8 cellular contexts compared by ENCODE assay signal in genomic region chrX:135520022-135520552, GRCh38. TPM values are rescaled to one million over a fixed set of nuclear protein-coding genes. Genes with fewer than 3 reads are reported as not detected.
DNase-seq lines count a peak whose midpoint lies in the region; FAIRE-seq and TF ChIP-seq lines count a peak whose summit lies in the region.

No MANE protein-coding gene starts in this region.

- H3K27me3 ChIP-seq in GM23248 (replicated peaks; ENCODE audit: insufficient read depth) (no peaks in the 10 kb centered on the region), thyroid gland (no peaks in the 10 kb centered on the region)

- DNase-seq in AG10803 (ENCODE audit: low read depth) (peak; percentile 77), GM23248 (peak; percentile 54), iris pigment epithelial cell (ENCODE audit: low read depth) (peak; percentile 72), thyroid gland (no peak), NCI-H1105 treated with DMSO at 0.1 percent for 48 hours (lab: John Stamatoyannopoulos, UW) (no peak), GM19239 (ENCODE audit: insufficient read length, low spot score) (no peak)
- DNase-seq in stimulated activated CD8-positive, alpha-beta memory T cell treated with anti-CD3 and anti-CD28 coated beads, Interleukin-4, amount 100 ng/mL, for 48 hours = no peak

- no peak for TF ChIP-seq POLR2A in thyroid gland (IDR thresholded peaks at IDR 0.05)

- H2AFZ ChIP-seq in GM23248 = peak overlapping the region; percentile 98

- intact Hi-C loops in thyroid gland (cut with DNase I) = no loop called here

- TF ChIP-seq CTCF in AG10803 (conservative IDR thresholded peaks at IDR 0.05; ENCODE audit: low read length) (no peak), thyroid gland (IDR thresholded peaks at IDR 0.05) (no peak)

- H3K9me3 ChIP-seq in GM23248 (ENCODE audit: low read depth) (no peaks in the 10 kb centered on the region), thyroid gland (no peaks in the 10 kb centered on the region)

- 1 to 2% methylated on average over 12 of the region's 12 CpGs for WGBS in GM23248 (ENCODE audit: low coverage in 1 of 2, low lambda C conversion rate in 2 of 2, missing lambda C conversion rate in 2 of 2), 2 experiments
- 12 to 13% methylated on average over 12 of the region's 12 CpGs for WGBS in thyroid gland, 2 donors

- peak overlapping the region; percentile 82 for H3K27ac ChIP-seq in GM23248
- peak overlapping the region; percentile 89 to 93 (median 90) for H3K27ac ChIP-seq in thyroid gland

- H3K27ac Mint-ChIP-seq in activated naive CD8-positive, alpha-beta T cell = peak overlapping the region; percentile 98

- H3K4me1 ChIP-seq in GM23248 (ENCODE audit: insufficient read depth) = no peaks in the 10 kb centered on the region
- H3K4me1 ChIP-seq in thyroid gland = no peaks in the 10 kb centered on the region

- H3K9ac ChIP-seq in GM23248 = peak overlapping the region; percentile 97

- no peaks in the 10 kb centered on the region for H3K9me3 Mint-ChIP-seq in activated naive CD8-positive, alpha-beta T cell (ENCODE audit: low read depth)

- H3K36me3 ChIP-seq in GM23248 (ENCODE audit: low read depth) (no peaks in the 10 kb centered on the region), thyroid gland (no peaks in the 10 kb centered on the region)

- in situ Hi-C loops in GM23248 (cut with MboI) = no loop called here

- no peaks in the 10 kb centered on the region for H3K27me3 Mint-ChIP-seq in activated naive CD8-positive, alpha-beta T cell

- 0 out of 2 replicates have a peak, but pooled peaks cover 4% of the 10 kb centered on the region for H3F3A ChIP-seq in GM23248 (ENCODE audit: insufficient read depth)

- H3K9me2 ChIP-seq in GM23248 (ENCODE audit: insufficient read depth) = no peaks in the 10 kb centered on the region

- H4K20me1 ChIP-seq in GM23248 (ENCODE audit: insufficient read depth) = no peaks in the 10 kb centered on the region

- no peaks in the 10 kb centered on the region for H3K36me3 Mint-ChIP-seq in activated naive CD8-positive, alpha-beta T cell

- FAIRE-seq in GM19239 (lab: Jason Lieb, UNC) = no peak

- H3K4me3 ChIP-seq in AG10803 (ENCODE audit: low read length) (peak overlapping the region; percentile 68), GM23248 (peak overlapping the region; percentile 82), thyroid gland (replicated peaks in 1 of 3) (peak overlapping the region in 1 of 3 donors; percentile 55)

- H3K4me1 Mint-ChIP-seq in activated naive CD8-positive, alpha-beta T cell (ENCODE audit: low read depth) = peaks cover 34% of the 10 kb centered on the region

- peak overlapping the region; percentile 99 for H3K4me3 Mint-ChIP-seq in activated naive CD8-positive, alpha-beta T cell

- peak overlapping the region; percentile 88 for H3K4me2 ChIP-seq in GM23248 (ENCODE audit: unreplicated experiment)

- H3K79me2 ChIP-seq in GM23248 (ENCODE audit: insufficient read depth) = no peaks in the 10 kb centered on the region

RNA-seq across cellular contexts. Expression of gene INTS6L, which starts 0.4 kb away (rescaled TPM):
- 1.9 and 4.4 TPM in 2 replicates for total RNA-seq in GM23248 (2014; rRNA removed; shearing (Covaris generic))
- 1.1 and 1.2 TPM in 2 replicates for polyA plus RNA-seq in GM23248 (2016; fragmentation: Nextera tagmentation; extraction: Ambion mirVana)
- 10 to 100 TPM in 1 of 4 donors, 1 to 10 TPM in 3; 4.9 to 11.0 (median 7.7) TPM for total RNA-seq in thyroid gland

Comparison
In these comparisons a context has a peak if more than half of its experiments do, and no peak if none do; other contexts are left out.
1. DNase-seq: peak in AG10803 (single experiment), GM23248 (single experiment) and iris pigment epithelial cell (single experiment); none in thyroid gland (0 of 2), NCI-H1105 treated with DMSO at 0.1 percent for 48 hours (single experiment), stimulated activated CD8-positive, alpha-beta memory T cell treated with anti-CD3 and anti-CD28 coated beads, Interleukin-4, amount 100 ng/mL, for 48 hours (single experiment) and GM19239 (single experiment).